15 cellular contexts compared by ENCODE assay signal in genomic region chr2:215847718-215848117, GRCh38.
A peak's percentile ranks its signal among the peaks of the same experiment; 100 is the strongest.
DNase-seq lines count a peak whose midpoint lies in the region; ATAC-seq, FAIRE-seq and TF ChIP-seq lines count a peak whose summit lies in the region.
"Had no signal": no experiment of that assay in that cellular context is flagged by ENCODE, and none has a peak within 500 bp of the region (broad histone marks: within the 10 kb centered on the region; RNA-seq: fewer than 3 reads in every experiment).

No MANE protein-coding gene starts in this region.

- no peaks in the 10 kb centered on the region for H3K27me3 Mint-ChIP-seq in HFFc6 (ENCODE audit: insufficient read depth)

- no peak for FAIRE-seq in bronchial epithelial cell (lab: Jason Lieb, UNC)
- FAIRE-seq: A204.1, H54 had no signal

- DNase-seq in left ventricle myocardium superior (no peak), right cardiac atrium (no peak), bronchial epithelial cell (ENCODE audit: low read depth) (peak; percentile 31), iris pigment epithelial cell (ENCODE audit: low read depth) (peak; percentile 68), HFFc6 (no peak), middle frontal gyrus (ENCODE audit: extremely low spot score, low spot score) (no peak), NCI-H187 treated with DMSO at 0.1 percent for 48 hours (lab: John Stamatoyannopoulos, UW) (no peak), NCI-H1417 (lab: John Stamatoyannopoulos, UW) (no peak)
- DNase-seq: C1 segment of cervical spinal cord, NCI-H1092, NCI-H1694, NCI-H446, NCI-H748 treated with DMSO at 0.1 percent for 48 hours had no signal

- WGBS in right cardiac atrium, result 86% methylated on average over 6 of the region's 6 CpGs

- TF ChIP-seq CTCF in bronchial epithelial cell (IDR thresholded peaks at IDR 0.05; ENCODE audit: insufficient read depth, low read length, severe bottlenecking) (no peak), HFFc6 (IDR thresholded peaks at IDR 0.05) (no peak)

- peaks cover 2% of the 10 kb centered on the region; the same call in 1 of the 2 replicates for H3K36me3 Mint-ChIP-seq in HFFc6 (ENCODE audit: low read depth)

- H3K36me3 ChIP-seq in bronchial epithelial cell (ENCODE audit: control insufficient read depth, insufficient read depth, low read length), result no peaks in the 10 kb centered on the region

- H3K9me3 Mint-ChIP-seq in HFFc6, result no peaks in the 10 kb centered on the region

- H3K4me1 ChIP-seq in right cardiac atrium (ENCODE audit: control insufficient read depth, insufficient read depth, low read length), result no peaks in the 10 kb centered on the region

- intact Hi-C loops in left ventricle myocardium superior (cut with micrococcal nuclease) (no loop called here), right cardiac atrium (cut with DNase I) (no loop called here)

- H3K27me3 ChIP-seq in right cardiac atrium (ENCODE audit: control insufficient read depth, insufficient read depth), result no peaks in the 10 kb centered on the region
- no peaks in the 10 kb centered on the region for H3K27me3 ChIP-seq in bronchial epithelial cell (ENCODE audit: control insufficient read depth, insufficient read depth, low read length)

- no peak overlapping the region for H3K4me3 ChIP-seq in right cardiac atrium (ENCODE audit: low read length)
- H3K4me3 ChIP-seq in bronchial epithelial cell (ENCODE audit: low read depth, low read length), result no peak overlapping the region

- no peak overlapping the region for H3K27ac ChIP-seq in right cardiac atrium (ENCODE audit: low read length)

- H3K9me3 ChIP-seq in right cardiac atrium (ENCODE audit: control insufficient read depth, low read length), result no peaks in the 10 kb centered on the region

- no peak overlapping the region for H3K27ac Mint-ChIP-seq in HFFc6

- peaks cover 42% of the 10 kb centered on the region for H3K4me1 Mint-ChIP-seq in HFFc6 (ENCODE audit: low read depth)

- ATAC-seq in left ventricle myocardium superior, result peak; percentile 7
- no peak for ATAC-seq in right cardiac atrium

- H3K4me3 Mint-ChIP-seq in HFFc6, result no peak overlapping the region

Comparison
In these comparisons a context has a peak if more than half of its experiments do, and no peak if none do; other contexts are left out.
1. DNase-seq: peak in bronchial epithelial cell (single experiment) and iris pigment epithelial cell (single experiment); none in left ventricle myocardium superior (single experiment), right cardiac atrium (0 of 3), HFFc6 (single experiment), middle frontal gyrus (single experiment), NCI-H187 treated with DMSO at 0.1 percent for 48 hours (single experiment) and NCI-H1417 (0 of 3).